In genomic region chr5:140312791-140313189, GRCh38 we compare ENCODE assay signal across 1 cellular context.
TF ChIP-seq lines count a peak whose summit lies in the region.

No MANE protein-coding gene starts in this region.

TF ChIP-seq in HCT116, 20 proteins besides CTCF, POLR2A, EP300 and RAD21:
- TF ChIP-seq TCF7L2 (IDR thresholded peaks at IDR 0.05; ENCODE audit: borderline replicate concordance, extremely low read depth, insufficient read depth, insufficient read length) (no peak), FOSL1 (IDR thresholded peaks at IDR 0.05; ENCODE audit: low read depth) (no peak), ZNF274 (IDR thresholded peaks at IDR 0.05; ENCODE audit: low read depth, low read length) (no peak), EGR1 (IDR thresholded peaks at IDR 0.05; ENCODE audit: low read depth) (no peak), POLR2AphosphoS5 (IDR thresholded peaks at IDR 0.05; ENCODE audit: low read depth, low read length) (no peak), YY1 (IDR thresholded peaks at IDR 0.05; ENCODE audit: extremely low read depth, insufficient replicate concordance, low read depth, low read length) (no peak)
- TF ChIP-seq, protein P1, sequence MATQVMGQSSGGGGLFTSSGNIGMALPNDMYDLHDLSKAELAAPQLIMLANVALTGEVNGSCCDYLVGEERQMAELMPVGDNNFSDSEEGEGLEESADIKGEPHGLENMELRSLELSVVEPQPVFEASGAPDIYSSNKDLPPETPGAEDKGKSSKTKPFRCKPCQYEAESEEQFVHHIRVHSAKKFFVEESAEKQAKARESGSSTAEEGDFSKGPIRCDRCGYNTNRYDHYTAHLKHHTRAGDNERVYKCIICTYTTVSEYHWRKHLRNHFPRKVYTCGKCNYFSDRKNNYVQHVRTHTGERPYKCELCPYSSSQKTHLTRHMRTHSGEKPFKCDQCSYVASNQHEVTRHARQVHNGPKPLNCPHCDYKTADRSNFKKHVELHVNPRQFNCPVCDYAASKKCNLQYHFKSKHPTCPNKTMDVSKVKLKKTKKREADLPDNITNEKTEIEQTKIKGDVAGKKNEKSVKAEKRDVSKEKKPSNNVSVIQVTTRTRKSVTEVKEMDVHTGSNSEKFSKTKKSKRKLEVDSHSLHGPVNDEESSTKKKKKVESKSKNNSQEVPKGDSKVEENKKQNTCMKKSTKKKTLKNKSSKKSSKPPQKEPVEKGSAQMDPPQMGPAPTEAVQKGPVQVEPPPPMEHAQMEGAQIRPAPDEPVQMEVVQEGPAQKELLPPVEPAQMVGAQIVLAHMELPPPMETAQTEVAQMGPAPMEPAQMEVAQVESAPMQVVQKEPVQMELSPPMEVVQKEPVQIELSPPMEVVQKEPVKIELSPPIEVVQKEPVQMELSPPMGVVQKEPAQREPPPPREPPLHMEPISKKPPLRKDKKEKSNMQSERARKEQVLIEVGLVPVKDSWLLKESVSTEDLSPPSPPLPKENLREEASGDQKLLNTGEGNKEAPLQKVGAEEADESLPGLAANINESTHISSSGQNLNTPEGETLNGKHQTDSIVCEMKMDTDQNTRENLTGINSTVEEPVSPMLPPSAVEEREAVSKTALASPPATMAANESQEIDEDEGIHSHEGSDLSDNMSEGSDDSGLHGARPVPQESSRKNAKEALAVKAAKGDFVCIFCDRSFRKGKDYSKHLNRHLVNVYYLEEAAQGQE (IDR thresholded peaks at IDR 0.05; ENCODE audit: low read depth) = no peak
- TF ChIP-seq, protein P2, sequence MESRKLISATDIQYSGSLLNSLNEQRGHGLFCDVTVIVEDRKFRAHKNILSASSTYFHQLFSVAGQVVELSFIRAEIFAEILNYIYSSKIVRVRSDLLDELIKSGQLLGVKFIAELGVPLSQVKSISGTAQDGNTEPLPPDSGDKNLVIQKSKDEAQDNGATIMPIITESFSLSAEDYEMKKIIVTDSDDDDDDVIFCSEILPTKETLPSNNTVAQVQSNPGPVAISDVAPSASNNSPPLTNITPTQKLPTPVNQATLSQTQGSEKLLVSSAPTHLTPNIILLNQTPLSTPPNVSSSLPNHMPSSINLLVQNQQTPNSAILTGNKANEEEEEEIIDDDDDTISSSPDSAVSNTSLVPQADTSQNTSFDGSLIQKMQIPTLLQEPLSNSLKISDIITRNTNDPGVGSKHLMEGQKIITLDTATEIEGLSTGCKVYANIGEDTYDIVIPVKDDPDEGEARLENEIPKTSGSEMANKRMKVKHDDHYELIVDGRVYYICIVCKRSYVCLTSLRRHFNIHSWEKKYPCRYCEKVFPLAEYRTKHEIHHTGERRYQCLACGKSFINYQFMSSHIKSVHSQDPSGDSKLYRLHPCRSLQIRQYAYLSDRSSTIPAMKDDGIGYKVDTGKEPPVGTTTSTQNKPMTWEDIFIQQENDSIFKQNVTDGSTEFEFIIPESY (IDR thresholded peaks at IDR 0.05; ENCODE audit: extremely low read depth, insufficient replicate concordance, low read length) = no peak
